In genomic region chr3:58180940-58181587, GRCh38 we compare ENCODE assay signal across 1 cellular context.
A peak's percentile ranks its signal among the peaks of the same experiment; 100 is the strongest.
TF ChIP-seq lines count a peak whose summit lies in the region.

No MANE protein-coding gene starts in this region.

TF ChIP-seq in HepG2, 621 proteins besides CTCF, POLR2A, EP300 and RAD21 (continued from another document and continues in another):
- TF ChIP-seq MTF2 (CRISPR knock-in tag; IDR thresholded peaks at IDR 0.05; ENCODE audit: borderline replicate concordance) = no peak
- TF ChIP-seq ZNF124 (CRISPR knock-in tag; IDR thresholded peaks at IDR 0.05) = no peak
- peak; percentile 80 for TF ChIP-seq KDM1A (CRISPR knock-in tag; IDR thresholded peaks at IDR 0.05)
- TF ChIP-seq ZNF569 (CRISPR knock-in tag; IDR thresholded peaks at IDR 0.05; ENCODE audit: borderline replicate concordance) = no peak
- no peak for TF ChIP-seq CCAR2 (optimal IDR thresholded peaks at IDR 0.05; ENCODE audit: low read depth, low read length)
- peak; percentile 2; the same call in 1 of the 2 replicates for TF ChIP-seq HNF4A (CRISPR knock-in tag; IDR thresholded peaks at IDR 0.05)
- no peak for TF ChIP-seq CBFB (CRISPR knock-in tag; IDR thresholded peaks at IDR 0.05)
- no peak for TF ChIP-seq ZNF713 (CRISPR knock-in tag; IDR thresholded peaks at IDR 0.05)
- no peak for TF ChIP-seq SRF (IDR thresholded peaks at IDR 0.05; ENCODE audit: low read depth, low read length)
- no peak for TF ChIP-seq SNAPC4 (CRISPR knock-in tag; IDR thresholded peaks at IDR 0.05)
- no peak for TF ChIP-seq ETV6 (CRISPR knock-in tag; conservative IDR thresholded peaks at IDR 0.05)
- no peak for TF ChIP-seq ZNF205 (CRISPR knock-in tag; IDR thresholded peaks at IDR 0.05)
- no peak for TF ChIP-seq ZNF282 (IDR thresholded peaks at IDR 0.05; ENCODE audit: partially characterized antibody)
- TF ChIP-seq CSRNP2 (CRISPR knock-in tag; conservative IDR thresholded peaks at IDR 0.05; ENCODE audit: low read depth) = no peak
- TF ChIP-seq SOX5 (CRISPR knock-in tag; IDR thresholded peaks at IDR 0.05; ENCODE audit: borderline replicate concordance) = peak; percentile 83; the same call in 1 of the 2 replicates
- no peak for TF ChIP-seq NFKBIZ (CRISPR knock-in tag; IDR thresholded peaks at IDR 0.05)
- no peak for TF ChIP-seq ZBTB34 (CRISPR knock-in tag; IDR thresholded peaks at IDR 0.05)
- TF ChIP-seq USF2 (IDR thresholded peaks at IDR 0.05; ENCODE audit: low read depth, low read length) = no peak
- TF ChIP-seq USF2 (CRISPR knock-in tag; IDR thresholded peaks at IDR 0.05; ENCODE audit: borderline replicate concordance) = no peak
- TF ChIP-seq ZNF800 (CRISPR knock-in tag; IDR thresholded peaks at IDR 0.05) = 0 out of 2 replicates have a peak, but pooled peaks have one; percentile 49
- no peak for TF ChIP-seq ZNF878 (CRISPR knock-in tag; IDR thresholded peaks at IDR 0.05)
- peak; percentile 33; the same call in 1 of the 2 replicates for TF ChIP-seq MAX (IDR thresholded peaks at IDR 0.05)
- TF ChIP-seq ZNF253 (CRISPR knock-in tag; IDR thresholded peaks at IDR 0.05; ENCODE audit: borderline replicate concordance) = no peak
- TF ChIP-seq ZNF17 (CRISPR knock-in tag; IDR thresholded peaks at IDR 0.05) = no peak
- TF ChIP-seq GTF2F1 (IDR thresholded peaks at IDR 0.05; ENCODE audit: low read length) = no peak
- TF ChIP-seq GTF3A (CRISPR knock-in tag; conservative IDR thresholded peaks at IDR 0.05) = no peak
- TF ChIP-seq CENPT (CRISPR knock-in tag; IDR thresholded peaks at IDR 0.05; ENCODE audit: low read depth) = no peak
- TF ChIP-seq ZNF691 (CRISPR knock-in tag; IDR thresholded peaks at IDR 0.05; ENCODE audit: borderline replicate concordance, low read depth) = 0 out of 2 replicates have a peak, but pooled peaks have one; percentile 26
- no peak for TF ChIP-seq GRHL1 (CRISPR knock-in tag; conservative IDR thresholded peaks at IDR 0.05)
- TF ChIP-seq HDAC2 (CRISPR knock-in tag; IDR thresholded peaks at IDR 0.05) = 0 out of 2 replicates have a peak, but pooled peaks have one; percentile 31
- TF ChIP-seq NFRKB (IDR thresholded peaks at IDR 0.05) = no peak
- no peak for TF ChIP-seq ZFP82 (CRISPR knock-in tag; IDR thresholded peaks at IDR 0.05; ENCODE audit: borderline replicate concordance)
- TF ChIP-seq ZBTB43 (CRISPR knock-in tag; conservative IDR thresholded peaks at IDR 0.05) = no peak
- no peak for TF ChIP-seq PAX8 (CRISPR knock-in tag; IDR thresholded peaks at IDR 0.05; ENCODE audit: borderline replicate concordance)
- no peak for TF ChIP-seq RFX1 (IDR thresholded peaks at IDR 0.05)
- no peak for TF ChIP-seq ZBTB44 (CRISPR knock-in tag; IDR thresholded peaks at IDR 0.05)
- no peak for TF ChIP-seq GPBP1L1 (CRISPR knock-in tag; IDR thresholded peaks at IDR 0.05)
- TF ChIP-seq ZNF709 (CRISPR knock-in tag; IDR thresholded peaks at IDR 0.05) = peak; percentile 96; the same call in 1 of the 2 replicates
- peak; percentile 61; the same call in 1 of the 2 replicates for TF ChIP-seq MEIS1 (CRISPR knock-in tag; IDR thresholded peaks at IDR 0.05; ENCODE audit: borderline replicate concordance)
- no peak for TF ChIP-seq ZFP36L1 (CRISPR knock-in tag; IDR thresholded peaks at IDR 0.05)
- TF ChIP-seq ZSCAN9 (CRISPR knock-in tag; IDR thresholded peaks at IDR 0.05; ENCODE audit: borderline replicate concordance) = no peak
